ENCODE assay signal across 10 cellular contexts in the genomic region with DNA sequence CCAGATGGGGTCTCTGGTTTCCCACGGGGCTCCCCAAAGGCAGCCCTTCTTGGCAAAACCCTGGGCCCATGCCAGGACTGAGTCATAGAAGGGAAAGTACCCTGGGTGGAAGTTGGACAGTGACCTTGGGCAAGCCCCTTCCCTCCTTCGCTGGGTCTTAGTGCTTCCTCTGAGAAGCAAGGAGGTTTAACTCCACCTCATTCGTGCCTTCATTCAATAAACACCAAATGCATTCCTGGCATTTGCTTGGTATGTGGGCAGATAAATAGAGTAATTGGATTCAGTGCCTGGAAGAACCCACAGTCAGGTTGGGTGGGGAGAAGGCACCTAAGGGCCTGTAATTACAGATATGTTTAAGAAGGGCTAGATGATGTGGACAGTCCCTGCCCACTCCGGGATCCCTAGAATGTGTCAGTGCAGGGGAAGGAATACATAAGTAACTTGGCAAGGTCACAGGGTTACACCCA. TPM values are rescaled to one million over a fixed set of nuclear protein-coding genes. Genes with fewer than 3 reads are reported as not detected.
DNase-seq lines count a peak whose midpoint lies in the region; ATAC-seq and TF ChIP-seq lines count a peak whose summit lies in the region.
"Had no signal": no experiment of that assay in that cellular context is flagged by ENCODE, and none has a peak within 500 bp of the region (broad histone marks: within the 10 kb centered on the region; RNA-seq: fewer than 3 reads in every experiment).

No MANE protein-coding gene starts in this region.

- in situ Hi-C loops in GM13976 (cut with MboI; ENCODE audit: low sequenced_read_pairs, unreplicated experiment): no loop called here

- H3K9ac ChIP-seq in skeletal muscle satellite cell (ENCODE audit: low read depth, low read length): peak overlapping the region; percentile 13

- H3K4me2 ChIP-seq in skeletal muscle satellite cell (ENCODE audit: low read length): peak overlapping the region; percentile 26

- no peak for ATAC-seq in HG02973 (IDR thresholded peaks at IDR 0.05; ENCODE audit: unreplicated experiment)

- H3K4me3 ChIP-seq in epithelial cell of proximal tubule (ENCODE audit: low read depth, low read length) (no peak overlapping the region), skeletal muscle satellite cell (ENCODE audit: low read length) (no peak overlapping the region)
- H3K4me3 ChIP-seq: sigmoid colon had no signal

- peaks cover 3% of the 10 kb centered on the region for H3K9me3 ChIP-seq in skeletal muscle satellite cell (replicated peaks; ENCODE audit: low read length)

- H3K27me3 ChIP-seq in skeletal muscle satellite cell (ENCODE audit: control insufficient read depth, insufficient read depth, low read length): no peaks in the 10 kb centered on the region
- H3K27me3 ChIP-seq: sigmoid colon had no signal

- DNase-seq in GM13976 (ENCODE audit: low spot score) (peak; percentile 48), RPMI7951 (ENCODE audit: low read depth) (peak; percentile 48), epithelial cell of proximal tubule (ENCODE audit: low read depth) (peak; percentile 90), COR-L47 (lab: John Stamatoyannopoulos, UW) (no peak), mesenteric fat pad (ENCODE audit: low spot score) (no peak), NCI-H1048 (lab: John Stamatoyannopoulos, UW) (no peak)
- DNase-seq: NCI-H748 treated with DMSO at 0.1 percent for 48 hours, sigmoid colon had no signal

- TF ChIP-seq CTCF in GM13976 (IDR thresholded peaks at IDR 0.05; ENCODE audit: borderline replicate concordance, control extremely low read depth, extremely low read depth, insufficient read depth, missing control alignments) (no peak), epithelial cell of proximal tubule (conservative IDR thresholded peaks at IDR 0.05; ENCODE audit: low read depth, low read length) (no peak)

- peaks cover 47% of the 10 kb centered on the region for H3K4me1 ChIP-seq in skeletal muscle satellite cell (ENCODE audit: control insufficient read depth, insufficient read depth, low read length)

- no peaks in the 10 kb centered on the region for H3K36me3 ChIP-seq in skeletal muscle satellite cell (ENCODE audit: insufficient read depth, low read length)
- H3K36me3 ChIP-seq: sigmoid colon had no signal

RNA-seq across cellular contexts. Expression of a gene that starts 36.3 kb away (rescaled TPM):
- total RNA-seq in RPMI7951 (2014; rRNA removed; shearing (Covaris generic)): 0.72 and 1.1 TPM in 2 replicates
- 43.4 and 55.5 TPM in 2 replicates for total RNA-seq in epithelial cell of proximal tubule
- 2.0 and 2.3 TPM in 2 replicates for total RNA-seq in skeletal muscle satellite cell (2012; rRNA removed)
- total RNA-seq in mesenteric fat pad: 20.6 TPM

Comparison
In these comparisons a context has a peak if more than half of its experiments do, and no peak if none do; other contexts are left out.
1. DNase-seq: peak in GM13976 (single experiment), RPMI7951 (single experiment) and epithelial cell of proximal tubule (single experiment); none in COR-L47 (single experiment), mesenteric fat pad (single experiment) and NCI-H1048 (single experiment).
2. RNA of a gene that starts 36.3 kb away (total RNA-seq): 43.4 to 55.5 TPM in epithelial cell of proximal tubule and 20.6 TPM in mesenteric fat pad (single experiment); 0.72 to 1.1 TPM in RPMI7951; every median in the first group is over 10 times any median in the second.